ENCODE assay signal across 3 cellular contexts in genomic region chr3:113096158-113096893, GRCh38.
TF ChIP-seq lines count a peak whose summit lies in the region.

No MANE protein-coding gene starts in this region.

TF ChIP-seq in IMR-90, 13 proteins besides CTCF, POLR2A, EP300 and RAD21:
- TF ChIP-seq SMC3 (IDR thresholded peaks at IDR 0.05; ENCODE audit: low read depth, low read length) (no peak), CEBPB (IDR thresholded peaks at IDR 0.05; ENCODE audit: low read depth, low read length) (peak; percentile 84)

TF ChIP-seq in H1, 55 proteins besides CTCF, POLR2A, EP300 and RAD21:
- no peak for TF ChIP-seq CBX5 (IDR thresholded peaks at IDR 0.05; ENCODE audit: low read depth, low read length)
- TF ChIP-seq TAF1 (IDR thresholded peaks at IDR 0.05; ENCODE audit: low read depth, low read length): no peak
- no peak for TF ChIP-seq JUN (IDR thresholded peaks at IDR 0.05; ENCODE audit: low read depth, low read length)
- no peak for TF ChIP-seq USF2 (IDR thresholded peaks at IDR 0.05; ENCODE audit: low read length)
- no peak for TF ChIP-seq RNF2 (IDR thresholded peaks at IDR 0.05; ENCODE audit: borderline replicate concordance, low read depth, low read length, missing control alignments, poor library complexity, severe bottlenecking)
- TF ChIP-seq ATF3 (IDR thresholded peaks at IDR 0.05; ENCODE audit: insufficient read depth, low read depth, low read length): no peak
- no peak for TF ChIP-seq NRF1 (IDR thresholded peaks at IDR 0.05; ENCODE audit: low read depth, low read length)
- TF ChIP-seq E2F6 (IDR thresholded peaks at IDR 0.05): no peak
- TF ChIP-seq CREB1 (IDR thresholded peaks at IDR 0.05): no peak
- TF ChIP-seq CEBPB (IDR thresholded peaks at IDR 0.05; ENCODE audit: low read depth, low read length): no peak
- TF ChIP-seq BRCA1 (IDR thresholded peaks at IDR 0.05; ENCODE audit: low read depth, low read length): no peak
- no peak for TF ChIP-seq BACH1 (IDR thresholded peaks at IDR 0.05; ENCODE audit: low read length)
- no peak for TF ChIP-seq MAFK (IDR thresholded peaks at IDR 0.05; ENCODE audit: low read depth, low read length)
- no peak for TF ChIP-seq TEAD4 (IDR thresholded peaks at IDR 0.05; ENCODE audit: low read depth, low read length)

TF ChIP-seq in HepG2, 621 proteins besides CTCF, POLR2A, EP300 and RAD21:
- TF ChIP-seq NCOR1 (IDR thresholded peaks at IDR 0.05; ENCODE audit: borderline replicate concordance, low read length) (no peak), IKZF4 (CRISPR knock-in tag; IDR thresholded peaks at IDR 0.05; ENCODE audit: borderline replicate concordance, low read depth, not compliant biosample characterization) (no peak), LCORL (IDR thresholded peaks at IDR 0.05) (no peak), LCORL (CRISPR knock-in tag; IDR thresholded peaks at IDR 0.05) (no peak)
TF ChIP-seq in HepG2: peak in this region for 0.
